ENCODE assay signal across 7 cellular contexts in genomic region chr2:42458396-42458795, GRCh38. TPM values are rescaled to one million over a fixed set of nuclear protein-coding genes. Genes with fewer than 3 reads are reported as not detected.
"Had no signal": no experiment of that assay in that cellular context is flagged by ENCODE, and none has a peak within 500 bp of the region (broad histone marks: within the 10 kb centered on the region; RNA-seq: fewer than 3 reads in every experiment).

No MANE protein-coding gene starts in this region.

- H3K36me3 ChIP-seq: HAP-1 had no signal

- H3K4me3 ChIP-seq: HAP-1, K562 had no signal

- ATAC-seq: HCT116, K562 had no signal

- DNase-seq: GOT3, H7, IMR-90, KG1 had no signal

- H3K9me3 ChIP-seq: HAP-1 had no signal

RNA-seq across cellular contexts. Expression of gene KCNG3, which starts 35.4 kb away (rescaled TPM):
- polyA plus RNA-seq: IMR-90, K562 had no signal
